Comparison of ENCODE assay signal across 11 cellular contexts in the genomic region with DNA sequence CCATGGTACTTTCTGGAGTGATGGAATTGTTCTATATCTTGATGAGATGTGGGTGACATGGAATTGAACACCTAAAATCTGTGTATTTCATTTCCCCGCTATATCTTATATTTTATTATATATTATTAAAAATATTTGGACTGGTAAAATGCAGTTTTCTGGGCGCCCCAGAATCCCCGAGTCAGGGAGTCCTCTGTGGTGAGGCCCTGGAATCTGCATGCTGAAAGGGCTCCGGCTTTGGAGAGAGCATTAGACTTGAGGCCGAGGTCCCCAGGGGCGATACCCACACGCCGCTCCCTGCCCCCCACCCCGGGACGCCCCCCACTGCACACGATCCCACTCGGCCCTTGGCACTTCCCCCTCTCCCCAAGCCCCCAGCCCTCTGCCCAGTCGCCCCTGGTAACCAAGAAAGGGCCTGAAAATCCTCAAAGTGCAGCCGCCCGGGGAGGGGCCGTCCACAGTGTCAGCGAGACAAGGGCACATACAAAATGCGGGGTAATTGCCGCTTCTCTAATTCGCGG.
DNase-seq lines count a peak whose midpoint lies in the region; ATAC-seq and TF ChIP-seq lines count a peak whose summit lies in the region.
"Had no signal": no experiment of that assay in that cellular context is flagged by ENCODE, and none has a peak within 500 bp of the region (broad histone marks: within the 10 kb centered on the region; RNA-seq: fewer than 3 reads in every experiment).

No MANE protein-coding gene starts in this region.

- H3K4me1 ChIP-seq in GM23248 (ENCODE audit: insufficient read depth) (peaks cover under 1% of the 10 kb centered on the region; the same call in 1 of the 2 replicates), right lobe of liver (no peaks in the 10 kb centered on the region), skeletal muscle tissue (ENCODE audit: control insufficient read depth in 3 of 3, insufficient read depth in 3 of 3, low read length in 3 of 3) (peaks cover 18 to 24% (median 23%) of the 10 kb centered on the region in 3 donors)

- H3K9ac ChIP-seq in GM23248, result peak overlapping the region; percentile 75
- H3K9ac ChIP-seq in skeletal muscle tissue (ENCODE audit: low read depth in 1 of 3, low read length in 3 of 3), result peak overlapping the region; percentile 66 to 87 (median 84)

- in situ Hi-C loops in GM23248 (cut with MboI), result no loop called here

- peak overlapping the region; percentile 47 for H3K4me2 ChIP-seq in GM23248 (ENCODE audit: unreplicated experiment)

- no peaks in the 10 kb centered on the region for H3K9me3 Mint-ChIP-seq in natural killer cell

- H3K27me3 ChIP-seq in GM23248 (replicated peaks; ENCODE audit: insufficient read depth) (no peaks in the 10 kb centered on the region), right lobe of liver (no peaks in the 10 kb centered on the region), skeletal muscle tissue (ENCODE audit: control insufficient read depth in 3 of 3, insufficient read depth in 3 of 3, low read length in 3 of 3) (no peaks in the 10 kb centered on the region)

- TF ChIP-seq CTCF in right lobe of liver (IDR thresholded peaks at IDR 0.05), result no peak
- TF ChIP-seq CTCF in natural killer cell (IDR thresholded peaks at IDR 0.05), result no peak

- H3K36me3 ChIP-seq in GM23248 (ENCODE audit: low read depth) (no peaks in the 10 kb centered on the region), right lobe of liver (no peaks in the 10 kb centered on the region), skeletal muscle tissue (ENCODE audit: control insufficient read depth in 3 of 3, insufficient read depth in 3 of 3, low read length in 3 of 3) (no peaks in the 10 kb centered on the region)

- no peak for ATAC-seq in right lobe of liver
- ATAC-seq in natural killer cell, result no peak
- ATAC-seq in GM18858 (IDR thresholded peaks at IDR 0.05; ENCODE audit: unreplicated experiment), result no peak
- ATAC-seq: activated CD4-positive, alpha-beta T cell treated with anti-CD3 and anti-CD28 coated beads for 36 hours had no signal

- H3K27me3 Mint-ChIP-seq in natural killer cell (ENCODE audit: low read depth in 2 of 2), result peaks cover 6 to 8% of the 10 kb centered on the region in 2 donors
- H3K27me3 Mint-ChIP-seq: activated CD4-positive, alpha-beta T cell treated with anti-CD3 and anti-CD28 coated beads for 36 hours; CD4-positive, alpha-beta memory T cell had no signal

- WGBS in GM23248 (ENCODE audit: low coverage in 1 of 2, low lambda C conversion rate in 2 of 2, missing lambda C conversion rate in 2 of 2), 2 experiments, result 46 to 56% methylated on average over 16 to 21 of the region's 21 CpGs
- WGBS in right lobe of liver (ENCODE audit: insufficient coverage, low coverage, low lambda C conversion rate, missing lambda C conversion rate), result 53% methylated on average over 8 of the region's 21 CpGs

- H3K27ac ChIP-seq in GM23248 (no peak overlapping the region), angular gyrus (ENCODE audit: low read depth, low read length) (peak overlapping the region; percentile 100), right lobe of liver (peak overlapping the region in 2 of 3 donors; percentile 56 to 67), skeletal muscle tissue (ENCODE audit: low read depth, low read length) (peak overlapping the region; percentile 80)

- H3K79me2 ChIP-seq in GM23248 (ENCODE audit: insufficient read depth), result no peaks in the 10 kb centered on the region

- H3K4me3 Mint-ChIP-seq in natural killer cell, result no peak overlapping the region
- H3K4me3 Mint-ChIP-seq: activated CD4-positive, alpha-beta T cell treated with anti-CD3 and anti-CD28 coated beads for 36 hours; CD4-positive, alpha-beta memory T cell had no signal

- no peaks in the 10 kb centered on the region for H4K20me1 ChIP-seq in GM23248 (ENCODE audit: insufficient read depth)

- no peaks in the 10 kb centered on the region for H3K9me2 ChIP-seq in GM23248 (ENCODE audit: insufficient read depth)

- no peak overlapping the region for H3K27ac Mint-ChIP-seq in natural killer cell
- H3K27ac Mint-ChIP-seq: activated CD4-positive, alpha-beta T cell treated with anti-CD3 and anti-CD28 coated beads for 36 hours; CD4-positive, alpha-beta memory T cell had no signal

- no peak for TF ChIP-seq POLR2A in right lobe of liver (IDR thresholded peaks at IDR 0.05)

- H2AFZ ChIP-seq in GM23248, result peak overlapping the region; percentile 89

- H3K36me3 Mint-ChIP-seq in natural killer cell, result no peaks in the 10 kb centered on the region

- no peaks in the 10 kb centered on the region for H3K9me3 ChIP-seq in GM23248 (ENCODE audit: low read depth)
- no peaks in the 10 kb centered on the region for H3K9me3 ChIP-seq in right lobe of liver
- no peaks in the 10 kb centered on the region for H3K9me3 ChIP-seq in skeletal muscle tissue (ENCODE audit: control insufficient read depth in 3 of 3, low read length in 3 of 3)

- peaks cover 0 to 11% of the 10 kb centered on the region in 2 donors for H3K4me1 Mint-ChIP-seq in natural killer cell
- H3K4me1 Mint-ChIP-seq: activated CD4-positive, alpha-beta T cell treated with anti-CD3 and anti-CD28 coated beads for 36 hours had no signal

- no peaks in the 10 kb centered on the region for H3F3A ChIP-seq in GM23248 (ENCODE audit: insufficient read depth)

- peak overlapping the region; percentile 53 for H3K4me3 ChIP-seq in GM23248
- peak overlapping the region; percentile 42 to 59 (median 47) for H3K4me3 ChIP-seq in right lobe of liver
- H3K4me3 ChIP-seq in skeletal muscle tissue (ENCODE audit: low read length in 3 of 3), result peak overlapping the region; percentile 63 to 72 (median 67)

- DNase-seq in GM23248, result no peak
- DNase-seq in right lobe of liver, result no peak
- no peak for DNase-seq in kidney glomerular epithelial cell (lab: John Stamatoyannopoulos, UW)
- no peak for DNase-seq in NCI-H128 (lab: John Stamatoyannopoulos, UW; ENCODE audit: unreplicated experiment)
- no peak for DNase-seq in natural killer cell
- DNase-seq: activated CD4-positive, alpha-beta T cell treated with anti-CD3 and anti-CD28 coated beads for 36 hours; CD4-positive, alpha-beta memory T cell; NCI-H2081 had no signal

- intact Hi-C loops in right lobe of liver (cut with DNase I), result no loop called here
- intact Hi-C loops in natural killer cell (cut with micrococcal nuclease), result no loop called here
